Comparison of ENCODE assay signal across 18 cellular contexts in genomic region chr9:22129633-22130032, GRCh38.
"Had no signal": no experiment of that assay in that cellular context is flagged by ENCODE, and none has a peak within 500 bp of the region (broad histone marks: within the 10 kb centered on the region; RNA-seq: fewer than 3 reads in every experiment).

No MANE protein-coding gene starts in this region.

- H3K36me3 ChIP-seq: breast epithelium, uterus, WERI-Rb-1 had no signal

- H3K27ac Mint-ChIP-seq: activated T-cell treated with anti-CD3 and anti-CD28 coated beads, Interleukin-2, amount 50 U/mL, for 72 hours; natural killer cell had no signal

- H3K79me2 ChIP-seq: hepatocyte, parathyroid adenoma had no signal

- H3K4me3 Mint-ChIP-seq: activated T-cell treated with anti-CD3 and anti-CD28 coated beads, Interleukin-2, amount 50 U/mL, for 72 hours; natural killer cell had no signal

- H3K9me3 ChIP-seq: breast epithelium, uterus had no signal

- H3K4me1 Mint-ChIP-seq: natural killer cell had no signal

- H3K4me2 ChIP-seq: hepatocyte had no signal

- H2AFZ ChIP-seq: hepatocyte, parathyroid adenoma had no signal

- H3K9ac ChIP-seq: parathyroid adenoma had no signal

- DNase-seq: activated CD4-positive, alpha-beta T cell treated with anti-CD3 and anti-CD28 coated beads for 1 hour; activated effector memory CD4-positive, alpha-beta T cell treated with anti-CD3 and anti-CD28 coated beads, Interleukin-2, amount 50 U/mL, for 16 hours; activated naive CD4-positive, alpha-beta T cell treated with anti-CD3 and anti-CD28 coated beads, Interleukin-2, amount 50 U/mL, for 16 hours; activated T-cell treated with anti-CD3 and anti-CD28 coated beads, Interleukin-2, amount 50 U/mL, for 72 hours; aorta; cerebellar nuclear complex; effector CD4-positive, alpha-beta T cell; foreskin keratinocyte; left colon; mammary epithelial cell; natural killer cell; stimulated activated naive CD4-positive, alpha-beta T cell; uterus; WERI-Rb-1 had no signal

- H3K36me3 Mint-ChIP-seq: natural killer cell had no signal

- H3K9me3 Mint-ChIP-seq: activated T-cell treated with anti-CD3 and anti-CD28 coated beads, Interleukin-2, amount 50 U/mL, for 72 hours; natural killer cell had no signal

- ATAC-seq: activated T-cell treated with anti-CD3 and anti-CD28 coated beads, Interleukin-2, amount 50 U/mL, for 72 hours; foreskin keratinocyte; left colon; natural killer cell; sciatic nerve had no signal

- H3K27me3 ChIP-seq: breast epithelium, foreskin keratinocyte, hepatocyte, uterus had no signal

- H3K27ac ChIP-seq: breast epithelium, hepatocyte, parathyroid adenoma, uterus, WERI-Rb-1 had no signal

- H3K4me1 ChIP-seq: breast epithelium, parathyroid adenoma, uterus had no signal

- H3K4me3 ChIP-seq: breast epithelium, hepatocyte, uterus had no signal
